In the genomic region with DNA sequence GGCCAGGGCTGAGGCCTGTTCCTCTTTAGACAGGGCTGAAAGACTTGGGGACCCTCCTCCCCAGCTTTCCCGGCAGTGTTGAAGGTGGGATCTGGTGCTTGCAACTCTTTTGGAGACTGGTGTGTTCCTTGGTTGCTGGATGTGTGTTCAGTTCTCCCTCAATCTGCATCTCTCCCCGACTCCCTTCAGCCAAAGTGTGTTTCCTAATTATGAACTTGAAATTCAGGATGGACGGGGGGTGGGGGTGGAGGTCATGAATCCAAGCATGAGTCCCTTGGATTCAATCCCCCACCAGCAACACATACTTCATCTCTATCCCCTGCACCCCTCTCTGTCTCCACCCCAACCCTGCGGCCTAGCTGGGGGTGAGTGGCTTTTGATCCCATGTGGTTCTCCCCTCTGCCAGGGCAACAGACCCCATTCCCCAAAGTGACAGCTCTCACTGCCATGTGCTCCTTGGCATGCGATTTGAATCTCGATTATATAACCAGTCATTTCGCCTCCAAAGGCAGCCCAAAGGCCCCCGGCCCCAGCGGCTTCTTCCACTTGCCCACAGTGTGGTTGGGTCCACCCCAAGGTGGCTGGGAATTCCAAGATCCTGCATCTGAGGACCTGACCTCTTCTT, we compare ENCODE assay signal across 8 cellular contexts. TPM values are rescaled to one million over a fixed set of nuclear protein-coding genes. Genes with fewer than 3 reads are reported as not detected.
DNase-seq lines count a peak whose midpoint lies in the region; ATAC-seq and TF ChIP-seq lines count a peak whose summit lies in the region.

No MANE protein-coding gene starts in this region.

- H3K27ac Mint-ChIP-seq in activated CD8-positive, alpha-beta T cell treated with anti-CD3 and anti-CD28 coated beads for 36 hours = no peak overlapping the region

- peaks cover 0 to 90% (median 16%) of the 10 kb centered on the region in 3 donors for H3K4me1 ChIP-seq in gastroesophageal sphincter

- H3K27me3 Mint-ChIP-seq in activated CD8-positive, alpha-beta T cell treated with anti-CD3 and anti-CD28 coated beads for 36 hours = peaks cover 19% of the 10 kb centered on the region

- H3K36me3 ChIP-seq in H7 (replicated peaks; ENCODE audit: control insufficient read depth, insufficient read depth, low read length) = no peaks in the 10 kb centered on the region
- peaks cover 0 to 8% of the 10 kb centered on the region in 2 donors for H3K36me3 ChIP-seq in gastroesophageal sphincter

- no peak for TF ChIP-seq POLR2A in gastroesophageal sphincter (IDR thresholded peaks at IDR 0.05)

- WGBS in gastroesophageal sphincter (ENCODE audit: low coverage in 1 of 2), 2 donors = 36 to 39% methylated on average over 3 to 5 of the region's 9 CpGs

- peak overlapping the region; percentile 32 for H3K4me3 Mint-ChIP-seq in activated CD8-positive, alpha-beta T cell treated with anti-CD3 and anti-CD28 coated beads for 36 hours

- H3K27me3 ChIP-seq in H7 (ENCODE audit: control insufficient read depth, insufficient read depth, low read length) (no peaks in the 10 kb centered on the region; the same call in 1 of the 2 replicates), gastroesophageal sphincter (no peaks in the 10 kb centered on the region)

- H3K9me3 Mint-ChIP-seq in activated CD8-positive, alpha-beta T cell treated with anti-CD3 and anti-CD28 coated beads for 36 hours = no peaks in the 10 kb centered on the region

- H3K9me3 ChIP-seq in gastroesophageal sphincter = no peaks in the 10 kb centered on the region

- intact Hi-C loops in activated CD8-positive, alpha-beta T cell treated with anti-CD3 and anti-CD28 coated beads for 36 hours (cut with micrococcal nuclease) = no loop called here

- peak overlapping the region; percentile 88 to 96 (median 95) for H3K27ac ChIP-seq in gastroesophageal sphincter

- ATAC-seq in activated CD8-positive, alpha-beta T cell treated with anti-CD3 and anti-CD28 coated beads for 36 hours = no peak
- no peak for ATAC-seq in gastroesophageal sphincter

- TF ChIP-seq EP300 in gastroesophageal sphincter (IDR thresholded peaks at IDR 0.05) = no peak

- CTCF ChIA-PET in activated CD8-positive, alpha-beta T cell treated with anti-CD3 and anti-CD28 coated beads for 36 hours (lab: Charles Lee) = interaction anchor here (2.2 kb wide), 1 partner anchor 81 kb away, joined by 12 read pairs; no protein-coding TSS in a partner anchor

- H3K36me3 Mint-ChIP-seq in activated CD8-positive, alpha-beta T cell treated with anti-CD3 and anti-CD28 coated beads for 36 hours (ENCODE audit: low read depth) = no peaks in the 10 kb centered on the region

- H3K4me3 ChIP-seq in H7 (ENCODE audit: insufficient read depth, low read depth, low read length) (peak overlapping the region; percentile 77), gastroesophageal sphincter (peak overlapping the region; percentile 97 to 99), skeletal muscle cell (ENCODE audit: low read depth, low read length) (peak overlapping the region; percentile 84)

- H3K4me1 Mint-ChIP-seq in activated CD8-positive, alpha-beta T cell treated with anti-CD3 and anti-CD28 coated beads for 36 hours (ENCODE audit: low read depth) = peaks cover 7% of the 10 kb centered on the region

- POLR2A ChIA-PET in activated CD8-positive, alpha-beta T cell treated with anti-CD3 and anti-CD28 coated beads for 36 hours (lab: Charles Lee) = no interaction called here

- no peak for TF ChIP-seq CTCF in activated CD8-positive, alpha-beta T cell treated with anti-CD3 and anti-CD28 coated beads for 36 hours (IDR thresholded peaks at IDR 0.05)
- no peak for TF ChIP-seq CTCF in gastroesophageal sphincter (IDR thresholded peaks at IDR 0.05)

- DNase-seq in H7 (no peak), skeletal muscle cell (ENCODE audit: low read depth) (no peak), HUDEP-2 (lab: John Stamatoyannopoulos, UW; ENCODE audit: unreplicated experiment in 76 of 76) (no peak), RPMI8226 (no peak), mesenteric fat pad (ENCODE audit: low spot score) (no peak)
- DNase-seq in activated CD8-positive, alpha-beta T cell treated with anti-CD3 and anti-CD28 coated beads for 36 hours = no peak
- DNase-seq in activated CD8-positive, alpha-beta memory T cell treated with anti-CD3 and anti-CD28 coated beads for 24 hours = no peak

RNA-seq across cellular contexts. Expression of a gene that starts 1.3 kb away (rescaled TPM):
- total RNA-seq in H7 (2014; rRNA removed; shearing (Covaris generic)) = 15.4 and 17.2 TPM in 2 replicates
- total RNA-seq in activated CD8-positive, alpha-beta T cell treated with anti-CD3 and anti-CD28 coated beads for 36 hours = under 1 TPM; 0.40 to 0.47 TPM
- total RNA-seq in gastroesophageal sphincter = 100 to 1,000 TPM in 1 of 4 donors, 10 to 100 TPM in 3; 45.3 to 132 (median 82.8) TPM
- total RNA-seq in mesenteric fat pad = 63.4 TPM

Comparison
In these comparisons a context has a peak if more than half of its experiments do, and no peak if none do; other contexts are left out.
1. RNA of a gene that starts 1.3 kb away (total RNA-seq): 45.3 to 132 TPM in gastroesophageal sphincter, 63.4 TPM in mesenteric fat pad (single experiment) and 15.4 to 17.2 TPM in H7; 0.40 to 0.47 TPM in activated CD8-positive, alpha-beta T cell treated with anti-CD3 and anti-CD28 coated beads for 36 hours; every median in the first group is over 10 times any median in the second.
2. Peak in every context shown above with its lines, with median percentiles within 50 percentile points of each other: H3K4me3 ChIP-seq.